2 cellular contexts compared by ENCODE assay signal in genomic region chrX:70042399-70043371, GRCh38.
TF ChIP-seq lines count a peak whose summit lies in the region.

No MANE protein-coding gene starts in this region.

TF ChIP-seq in SK-N-SH, 30 proteins besides CTCF, POLR2A, EP300 and RAD21 (continued from another document):
- TF ChIP-seq YY1 (IDR thresholded peaks at IDR 0.05; ENCODE audit: low read depth) (no peak), POLR2AphosphoS5 (IDR thresholded peaks at IDR 0.05; ENCODE audit: low read depth, low read length) (no peak), NFIC (IDR thresholded peaks at IDR 0.05; ENCODE audit: borderline replicate concordance) (no peak), MEF2A (IDR thresholded peaks at IDR 0.05; ENCODE audit: borderline replicate concordance, low read depth) (no peak), IRF3 (IDR thresholded peaks at IDR 0.05; ENCODE audit: low read depth, low read length) (no peak), PBX3 (IDR thresholded peaks at IDR 0.05) (no peak), TEAD4 (IDR thresholded peaks at IDR 0.05; ENCODE audit: borderline replicate concordance, insufficient read depth) (no peak), FOXJ3 (CRISPR knock-in tag; IDR thresholded peaks at IDR 0.05) (no peak), MAX (IDR thresholded peaks at IDR 0.05; ENCODE audit: low read depth) (no peak), SMC3 (IDR thresholded peaks at IDR 0.05; ENCODE audit: low read depth, low read length) (no peak), GATA2 (CRISPR knock-in tag; IDR thresholded peaks at IDR 0.05) (no peak)

TF ChIP-seq in SK-N-SH treated with all-trans-retinoic acid at 6 μM for 48 hours, 23 proteins besides CTCF, POLR2A, EP300 and RAD21 (continued from another document):
- no peak for TF ChIP-seq TSHZ2 (CRISPR knock-in tag; IDR thresholded peaks at IDR 0.05)
- no peak for TF ChIP-seq GLIS3 (CRISPR knock-in tag; IDR thresholded peaks at IDR 0.05)
- no peak for TF ChIP-seq CSRNP3 (CRISPR knock-in tag; IDR thresholded peaks at IDR 0.05)
- no peak for TF ChIP-seq ZNF8 (CRISPR knock-in tag; IDR thresholded peaks at IDR 0.05)
- no peak for TF ChIP-seq ZNF565 (CRISPR knock-in tag; conservative IDR thresholded peaks at IDR 0.05; ENCODE audit: low read depth)
- no peak for TF ChIP-seq RARB (CRISPR knock-in tag; IDR thresholded peaks at IDR 0.05)
- TF ChIP-seq CSDC2 (CRISPR knock-in tag; IDR thresholded peaks at IDR 0.05), result no peak
- TF ChIP-seq BACH2 (CRISPR knock-in tag; IDR thresholded peaks at IDR 0.05; ENCODE audit: borderline replicate concordance), result no peak
- TF ChIP-seq POU6F1 (CRISPR knock-in tag; IDR thresholded peaks at IDR 0.05; ENCODE audit: borderline replicate concordance, low read depth), result no peak
- TF ChIP-seq ARNTL (CRISPR knock-in tag; IDR thresholded peaks at IDR 0.05; ENCODE audit: borderline replicate concordance, low read depth), result no peak
- no peak for TF ChIP-seq ESRRG (CRISPR knock-in tag; IDR thresholded peaks at IDR 0.05)
